In genomic region chr9:27333241-27334052, GRCh38 we compare ENCODE assay signal across 8 cellular contexts. TPM values are rescaled to one million over a fixed set of nuclear protein-coding genes. Genes with fewer than 3 reads are reported as not detected.
DNase-seq lines count a peak whose midpoint lies in the region; ATAC-seq and TF ChIP-seq lines count a peak whose summit lies in the region.

No MANE protein-coding gene starts in this region.

- peaks cover 0 to 2% (median 2%) of the 10 kb centered on the region in 3 experiments; a peak in 2 of 7 replicates for H3K36me3 Mint-ChIP-seq in H9 (ENCODE audit: insufficient read depth in 1 of 3, low read depth in 3 of 3)

- H3K4ac ChIP-seq in H9 (ENCODE audit: low read depth, low read length): no peak overlapping the region

- no peak for ATAC-seq in HG03457 (IDR thresholded peaks at IDR 0.05; ENCODE audit: unreplicated experiment)

- no peak overlapping the region for H3K18ac ChIP-seq in H9 (ENCODE audit: insufficient read length, low read depth, low read length)

- DNase-seq in GM04504 (ENCODE audit: low read depth) (peak; percentile 46), H9 (peak; percentile 84), MM.1S (peak; percentile 60), SK-N-MC (ENCODE audit: low read depth, low spot score) (peak; percentile 50), amygdala (lab: John Stamatoyannopoulos, UW) (peak in 42 of 56 donors; percentile 17 to 85 (median 46)), left ventricle myocardium inferior (peak; percentile 46), retina (peak; percentile 88)

- no peaks in the 10 kb centered on the region for H3K36me3 ChIP-seq in MM.1S (replicated peaks; ENCODE audit: insufficient read depth, low read length)
- no peaks in the 10 kb centered on the region for H3K36me3 ChIP-seq in SK-N-MC (ENCODE audit: insufficient read depth, low read length)
- no peaks in the 10 kb centered on the region for H3K36me3 ChIP-seq in left ventricle myocardium inferior

- no peak overlapping the region for H4K5ac ChIP-seq in H9 (ENCODE audit: insufficient read length, low read depth, low read length)

- no peaks in the 10 kb centered on the region for H3K23me2 ChIP-seq in H9 (ENCODE audit: insufficient read length, low read depth, low read length, poor library complexity, severe bottlenecking)

- WGBS in H9 (ENCODE audit: extremely low coverage, insufficient read length, low lambda C conversion rate): no CpG with 5 or more reads among the region's 7 CpGs

- H2BK15ac ChIP-seq in H9 (ENCODE audit: low read depth, low read length): no peak overlapping the region

- TF ChIP-seq CTCF in H9 (conservative IDR thresholded peaks at IDR 0.05) (peak; percentile 93), MM.1S (IDR thresholded peaks at IDR 0.05; ENCODE audit: low read length) (peak; percentile 54), left ventricle myocardium inferior (IDR thresholded peaks at IDR 0.05; ENCODE audit: borderline replicate concordance) (peak; percentile 93)

- no peaks in the 10 kb centered on the region; a peak in 1 of 5 replicates for H3K9me3 Mint-ChIP-seq in H9

- H3K9me2 ChIP-seq in MM.1S (replicated peaks; ENCODE audit: insufficient read depth, low read length): no peaks in the 10 kb centered on the region

- H3K56ac ChIP-seq in H9 (ENCODE audit: insufficient read length, low read depth, low read length): no peak overlapping the region

- no peak overlapping the region for H4K8ac ChIP-seq in H9 (replicated peaks; ENCODE audit: insufficient read length, low read depth, low read length)

- no peaks in the 10 kb centered on the region for H3K79me2 ChIP-seq in H9 (ENCODE audit: insufficient read depth, low read length)
- H3K79me2 ChIP-seq in MM.1S (ENCODE audit: low read length): no peaks in the 10 kb centered on the region

- H3K4me3 ChIP-seq in MM.1S (ENCODE audit: low read length) (no peak overlapping the region), SK-N-MC (no peak overlapping the region), left ventricle myocardium inferior (no peak overlapping the region)

- H2BK12ac ChIP-seq in H9 (ENCODE audit: insufficient read length, low read depth, low read length): no peak overlapping the region

- H3F3A ChIP-seq in MM.1S (ENCODE audit: insufficient read depth, low read length): no peaks in the 10 kb centered on the region

- H3K4me1 Mint-ChIP-seq in H9: peaks cover 21 to 40% of the 10 kb centered on the region in 2 experiments

- no peak overlapping the region for H4K91ac ChIP-seq in H9 (ENCODE audit: insufficient read length, low read depth, low read length)

- H3K9ac ChIP-seq in H9 (ENCODE audit: extremely low read depth, insufficient read length, low read length) (no peak overlapping the region), MM.1S (ENCODE audit: low read length) (no peak overlapping the region), SK-N-MC (ENCODE audit: insufficient read length) (no peak overlapping the region)

- no peak overlapping the region for H2BK20ac ChIP-seq in H9 (ENCODE audit: low read depth, low read length, poor library complexity, severe bottlenecking)

- no peak overlapping the region for H3K14ac ChIP-seq in H9 (ENCODE audit: insufficient read depth, low read length)

- H2AFZ ChIP-seq in H9 (ENCODE audit: low read length) (no peak overlapping the region), MM.1S (ENCODE audit: low read length) (no peak overlapping the region)

- no peak overlapping the region; a peak in 1 of 5 replicates for H3K4me3 Mint-ChIP-seq in H9

- H3K79me1 ChIP-seq in H9 (ENCODE audit: insufficient read depth, low read depth, low read length, poor library complexity, severe bottlenecking): no peaks in the 10 kb centered on the region

- H3K27ac ChIP-seq in H9 (ENCODE audit: insufficient read length, low read depth, low read length) (peak overlapping the region; percentile 16), MM.1S (ENCODE audit: low read length) (no peak overlapping the region), SK-N-MC (no peak overlapping the region), left ventricle myocardium inferior (replicated peaks) (peak overlapping the region; percentile 10)

- intact Hi-C loops in left ventricle myocardium inferior (cut with micrococcal nuclease): loop anchor here (2.0 to 5.0 kb wide), 2 partner anchors 199 to 215 kb away; no protein-coding TSS in a partner anchor

- H3K27ac Mint-ChIP-seq in H9: peak overlapping the region; percentile 21 to 95 (median 65); a peak in 4 of 7 replicates

- no peak overlapping the region for H3K4me2 ChIP-seq in H9 (ENCODE audit: insufficient read depth, insufficient read length, low read length)
- H3K4me2 ChIP-seq in MM.1S (ENCODE audit: low read depth, low read length): no peak overlapping the region

- no peak overlapping the region for H3K23ac ChIP-seq in H9 (ENCODE audit: insufficient read length, low read depth, low read length)

- no peak overlapping the region for H2BK5ac ChIP-seq in H9 (ENCODE audit: insufficient read length, low read length)

- H3K27me3 ChIP-seq in H9 (ENCODE audit: insufficient read depth, low read length) (no peaks in the 10 kb centered on the region), MM.1S (replicated peaks; ENCODE audit: insufficient read depth, low read length) (no peaks in the 10 kb centered on the region), left ventricle myocardium inferior (ENCODE audit: low read depth) (no peaks in the 10 kb centered on the region)

- no peak overlapping the region for H2AK5ac ChIP-seq in H9 (ENCODE audit: insufficient read length, low read length)

- H3T11ph ChIP-seq in H9 (ENCODE audit: low read length): no peak overlapping the region

- H4K20me1 ChIP-seq in H9 (ENCODE audit: control insufficient read depth, insufficient read depth, insufficient read length) (no peaks in the 10 kb centered on the region), MM.1S (ENCODE audit: insufficient read depth, low read length) (no peaks in the 10 kb centered on the region)

- H3K4me1 ChIP-seq in H9 (ENCODE audit: insufficient read depth, low read length) (peaks cover 14% of the 10 kb centered on the region; the same call in 1 of the 2 replicates), MM.1S (ENCODE audit: low read length) (0 out of 2 replicates have a peak, but pooled peaks cover 4% of the 10 kb centered on the region), left ventricle myocardium inferior (peaks cover 24% of the 10 kb centered on the region)

- no peaks in the 10 kb centered on the region for H3K27me3 Mint-ChIP-seq in H9 (ENCODE audit: low read depth)

- no peak overlapping the region for H2BK120ac ChIP-seq in H9 (ENCODE audit: low read depth, low read length, poor library complexity, severe bottlenecking)

- H3K9me3 ChIP-seq in H9 (ENCODE audit: control insufficient read depth, low read depth, low read length) (no peaks in the 10 kb centered on the region), MM.1S (replicated peaks; ENCODE audit: insufficient read depth, low read length) (no peaks in the 10 kb centered on the region), SK-N-MC (ENCODE audit: low read depth, low read length) (no peaks in the 10 kb centered on the region), left ventricle myocardium inferior (replicated peaks) (no peaks in the 10 kb centered on the region)

RNA-seq across cellular contexts. Expression of gene EQTN, which starts 36.5 kb away (rescaled TPM):
- total RNA-seq in H9 (2021) (not detected in 2 replicates), left ventricle myocardium inferior (not detected)

Comparison
In these comparisons a context has a peak if more than half of its experiments do, and no peak if none do; other contexts are left out.
1. H3K27ac ChIP-seq: peak in H9 (single experiment) and left ventricle myocardium inferior (single experiment); none in MM.1S (single experiment) and SK-N-MC (single experiment).
2. Peak in every context shown above with its lines, with median percentiles within 50 percentile points of each other: DNase-seq and CTCF ChIP-seq.